ENCODE assay signal across 24 cellular contexts in genomic region chr21:36552458-36552800, GRCh38.
"Had no signal": no experiment of that assay in that cellular context is flagged by ENCODE, and none has a peak within 500 bp of the region (broad histone marks: within the 10 kb centered on the region; RNA-seq: fewer than 3 reads in every experiment).

No MANE protein-coding gene starts in this region.

- DNase-seq: activated CD4-positive, alpha-beta memory T cell treated with anti-CD3 and anti-CD28 coated beads for 36 hours; activated CD4-positive, alpha-beta T cell treated with anti-CD3 and anti-CD28 coated beads, Interleukin-2, amount 10 ng/mL, durations not matched to agents 7 days and 5 days; activated CD4-positive, CD25-positive, alpha-beta regulatory T cell; activated CD8-positive, alpha-beta memory T cell treated with anti-CD3 and anti-CD28 coated beads for 24 hours; activated gamma-delta T cell treated with Interleukin-2 at 50 U/mL for 16 hours; activated naive CD4-positive, alpha-beta T cell treated with anti-CD3 and anti-CD28 coated beads, Interleukin-2, amount 10 ng/mL, durations not matched to agents 7 days and 5 days; activated naive CD8-positive, alpha-beta T cell treated with anti-CD3 and anti-CD28 coated beads for 36 hours; activated T-cell treated with anti-CD3 and anti-CD28 coated beads for 4 hours; activated T-cell treated with anti-CD3 and anti-CD28 coated beads, Interleukin-2, amount 50 U/mL, for 48 hours; cerebellar nuclear complex; Karpas-422; MM.1S; NCI-H1105; NCI-H1436; NCI-H1694 treated with DMSO at 0.1 percent for 48 hours; NCI-H2029 treated with DMSO at 0.1 percent for 48 hours; NCI-H345; NCI-H510A treated with DMSO at 0.1 percent for 48 hours; NCI-H69; NK-92 treated with Interleukin-12 subunit alpha and Interleukin-12 subunit beta, amount 100 ng/mL, for 24 hours; PC-3; SHP77; T-helper 1 cell had no signal

- H3K27ac ChIP-seq: VCaP had no signal

- ATAC-seq: PC-3 had no signal
